In genomic region chr10:69411476-69411875, GRCh38 we compare ENCODE assay signal across 15 cellular contexts. TPM values are rescaled to one million over a fixed set of nuclear protein-coding genes. Genes with fewer than 3 reads are reported as not detected.
DNase-seq lines count a peak whose midpoint lies in the region; ATAC-seq and TF ChIP-seq lines count a peak whose summit lies in the region.
"Had no signal": no experiment of that assay in that cellular context is flagged by ENCODE, and none has a peak within 500 bp of the region (broad histone marks: within the 10 kb centered on the region; RNA-seq: fewer than 3 reads in every experiment).

No MANE protein-coding gene starts in this region.

- H3K4me3 ChIP-seq in choroid plexus epithelial cell (ENCODE audit: low read depth, low read length): no peak overlapping the region
- no peak overlapping the region for H3K4me3 ChIP-seq in mesodermal cell (ENCODE audit: extremely low read depth, insufficient read depth, low read length, poor library complexity, severe bottlenecking)
- H3K4me3 ChIP-seq in stomach smooth muscle (ENCODE audit: low read length in 2 of 2): peak overlapping the region in 1 of 2 donors; percentile 44
- H3K4me3 ChIP-seq: dorsolateral prefrontal cortex, right lobe of liver, thyroid gland had no signal

- ATAC-seq in HG03045 (IDR thresholded peaks at IDR 0.05; ENCODE audit: unreplicated experiment): no peak
- ATAC-seq: activated CD4-positive, alpha-beta T cell treated with anti-CD3 and anti-CD28 coated beads for 36 hours; right lobe of liver had no signal

- no peaks in the 10 kb centered on the region for H3K27me3 ChIP-seq in stomach smooth muscle (ENCODE audit: control insufficient read depth in 1 of 2, insufficient read depth in 2 of 2, low read length in 2 of 2)
- H3K27me3 ChIP-seq: dorsolateral prefrontal cortex, right lobe of liver, thyroid gland had no signal

- H3K36me3 ChIP-seq in mesodermal cell (ENCODE audit: control insufficient read depth, insufficient read depth, low read length) (no peaks in the 10 kb centered on the region), stomach smooth muscle (ENCODE audit: control insufficient read depth in 2 of 2, insufficient read depth in 2 of 2, low read length in 2 of 2) (peaks cover 4 to 12% of the 10 kb centered on the region in 2 donors)
- H3K36me3 ChIP-seq: right lobe of liver, thyroid gland had no signal

- H3K9ac ChIP-seq in stomach smooth muscle (ENCODE audit: low read length in 2 of 2): no peak overlapping the region

- peak in 43 of 76 experiments; percentile 2 to 61 (median 25) for DNase-seq in HUDEP-2 (lab: John Stamatoyannopoulos, UW; ENCODE audit: unreplicated experiment in 76 of 76)
- peak; percentile 50 for DNase-seq in choroid plexus epithelial cell (ENCODE audit: low read depth)
- DNase-seq in iPS-NIHi7 (ENCODE audit: extremely low spot score): no peak
- DNase-seq in OCI-M2 (lab: John Stamatoyannopoulos, UW; ENCODE audit: unreplicated experiment): no peak
- DNase-seq: activated CD4-positive, alpha-beta T cell treated with anti-CD3 and anti-CD28 coated beads for 36 hours; DMS79 treated with DMSO at 0.1 percent for 48 hours; dorsolateral prefrontal cortex; MV-4-11; NCI-H1694 treated with DMSO at 0.1 percent for 48 hours; NCI-H69; right lobe of liver; thyroid gland had no signal

- H3K4me1 ChIP-seq in mesodermal cell (ENCODE audit: control insufficient read depth, insufficient read depth, low read length, poor library complexity, severe bottlenecking): peaks cover 3% of the 10 kb centered on the region
- H3K4me1 ChIP-seq in stomach smooth muscle (ENCODE audit: control insufficient read depth, insufficient read depth, low read length): peaks cover 57% of the 10 kb centered on the region

- 60 to 73% methylated on average over 1 of the region's 4 CpGs for WGBS in mesodermal cell (ENCODE audit: insufficient coverage in 2 of 2), 2 experiments

- H3K9me3 ChIP-seq in mesodermal cell (ENCODE audit: control insufficient read depth, low read length) (no peaks in the 10 kb centered on the region), stomach smooth muscle (ENCODE audit: control insufficient read depth in 2 of 2, low read length in 2 of 2) (no peaks in the 10 kb centered on the region)
- H3K9me3 ChIP-seq: right lobe of liver, thyroid gland had no signal

- no peak for TF ChIP-seq CTCF in choroid plexus epithelial cell (conservative IDR thresholded peaks at IDR 0.05; ENCODE audit: low read depth, low read length)

- peak overlapping the region; percentile 16 for H3K27ac ChIP-seq in mesodermal cell (ENCODE audit: low read depth, low read length, severe bottlenecking)
- H3K27ac ChIP-seq in stomach smooth muscle (ENCODE audit: low read length): peak overlapping the region; percentile 92
- H3K27ac ChIP-seq: right lobe of liver had no signal

RNA-seq across cellular contexts. Expression of gene TACR2, which starts 5.2 kb away (rescaled TPM):
- polyA plus RNA-seq in mesodermal cell (2013, experiment 1 of 2): not detected
- not detected for polyA plus RNA-seq in mesodermal cell (2013, experiment 2 of 2)

RNA-seq across cellular contexts. Expression of gene TSPAN15, which starts 39.8 kb away (rescaled TPM):
- 34.0 TPM for polyA plus RNA-seq in mesodermal cell (2013, experiment 1 of 2)
- 30.0 TPM for polyA plus RNA-seq in mesodermal cell (2013, experiment 2 of 2)

Comparison
In these comparisons a context has a peak if more than half of its experiments do, and no peak if none do; other contexts are left out.
1. DNase-seq: peak in HUDEP-2 (43 of 76) and choroid plexus epithelial cell (single experiment); none in iPS-NIHi7 (single experiment) and OCI-M2 (single experiment).